1 cellular context compared by ENCODE assay signal in the genomic region with DNA sequence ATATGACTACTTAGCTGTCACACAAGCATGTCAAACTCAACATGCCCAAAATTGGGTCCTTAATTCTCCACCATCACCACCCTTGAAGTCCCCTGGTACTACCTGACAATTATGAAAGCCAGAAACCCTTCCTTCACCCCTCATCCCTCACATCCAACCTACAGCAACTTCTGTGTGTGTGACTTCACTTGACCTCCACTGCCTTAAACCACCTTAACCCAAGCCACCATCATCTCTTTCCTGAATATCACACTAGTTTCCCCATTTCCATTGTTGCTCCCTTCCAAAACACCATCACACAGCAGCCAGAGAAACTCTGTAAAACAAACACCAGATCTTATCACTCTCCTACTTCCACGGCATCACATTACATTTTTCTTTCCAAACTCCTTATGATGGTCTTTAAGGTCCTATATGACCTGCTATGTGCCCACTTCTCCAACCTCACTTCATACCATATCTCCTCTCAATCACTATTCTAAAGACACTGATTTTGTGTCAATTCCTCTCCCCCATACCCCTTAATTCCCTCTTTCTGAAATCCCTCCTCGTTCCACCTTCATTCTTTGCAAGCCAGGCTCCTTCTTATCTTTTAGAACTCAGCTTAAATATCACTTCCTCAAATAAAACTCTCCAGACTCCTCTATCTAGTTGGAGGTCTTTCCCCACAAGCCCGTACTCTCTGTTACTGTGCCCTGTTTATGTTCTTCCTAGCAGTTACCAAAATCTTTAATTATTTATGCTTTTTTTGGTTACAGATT.
TF ChIP-seq lines count a peak whose summit lies in the region.

No MANE protein-coding gene starts in this region.

TF ChIP-seq in HEK293, 187 proteins besides CTCF, POLR2A, EP300 and RAD21 (continued from another document and continues in another):
- TF ChIP-seq YY2 (tag by site-specific recombination; IDR thresholded peaks at IDR 0.05) (peak; percentile 64; the same call in 1 of the 2 replicates), WT1 (tag by site-specific recombination; IDR thresholded peaks at IDR 0.05) (peak; percentile 56), OSR2 (tag by site-specific recombination; IDR thresholded peaks at IDR 0.05) (peak; percentile 93), OVOL3 (tag by site-specific recombination; IDR thresholded peaks at IDR 0.05) (no peak), ZNF843 (tag by site-specific recombination; IDR thresholded peaks at IDR 0.05) (peak; percentile 62; the same call in 1 of the 2 replicates), MEIS1 (CRISPR knock-in tag; IDR thresholded peaks at IDR 0.05; ENCODE audit: borderline replicate concordance) (no peak), TRIM28 (IDR thresholded peaks at IDR 0.05; ENCODE audit: borderline replicate concordance, low read length) (peak; percentile 85), ZNF335 (tag by site-specific recombination; conservative IDR thresholded peaks at IDR 0.05) (peak; percentile 53; the same call in 1 of the 2 replicates), ZBTB21 (tag by site-specific recombination; IDR thresholded peaks at IDR 0.05) (peak; percentile 38; the same call in 1 of the 2 replicates), FEZF1 (tag by site-specific recombination; IDR thresholded peaks at IDR 0.05) (peak; percentile 76), KLF16 (tag by site-specific recombination; IDR thresholded peaks at IDR 0.05) (peak; percentile 29; the same call in 1 of the 2 replicates), PRDM1 (tag by site-specific recombination; IDR thresholded peaks at IDR 0.05) (peak; percentile 49; the same call in 1 of the 2 replicates), ZNF112 (tag by site-specific recombination; IDR thresholded peaks at IDR 0.05) (0 out of 2 replicates have a peak, but pooled peaks have one; percentile 21), KLF8 (tag by site-specific recombination; IDR thresholded peaks at IDR 0.05) (peak; percentile 59; the same call in 1 of the 2 replicates), MZF1 (tag by site-specific recombination; IDR thresholded peaks at IDR 0.05; ENCODE audit: borderline replicate concordance) (peak; percentile 98), HOXC10 (CRISPR knock-in tag; IDR thresholded peaks at IDR 0.05) (no peak), ZNF548 (tag by site-specific recombination; IDR thresholded peaks at IDR 0.05) (0 out of 2 replicates have a peak, but pooled peaks have one; percentile 53), SP7 (tag by site-specific recombination; IDR thresholded peaks at IDR 0.05) (peak; percentile 80), ZSCAN23 (tag by site-specific recombination; IDR thresholded peaks at IDR 0.05) (no peak), EGR2 (tag by site-specific recombination; IDR thresholded peaks at IDR 0.05; ENCODE audit: low read depth) (no peak), ZXDB (tag by site-specific recombination; IDR thresholded peaks at IDR 0.05) (peak; percentile 90), ZSCAN16 (tag by site-specific recombination; IDR thresholded peaks at IDR 0.05) (peak; percentile 72; the same call in 1 of the 2 replicates), ZBTB20 (tag by site-specific recombination; IDR thresholded peaks at IDR 0.05) (0 out of 2 replicates have a peak, but pooled peaks have one; percentile 28), ZBTB17 (tag by site-specific recombination; IDR thresholded peaks at IDR 0.05) (peak; percentile 79), ZNF610 (tag by site-specific recombination; IDR thresholded peaks at IDR 0.05; ENCODE audit: borderline replicate concordance) (peak; percentile 54; the same call in 1 of the 2 replicates)
- TF ChIP-seq, protein P1, sequence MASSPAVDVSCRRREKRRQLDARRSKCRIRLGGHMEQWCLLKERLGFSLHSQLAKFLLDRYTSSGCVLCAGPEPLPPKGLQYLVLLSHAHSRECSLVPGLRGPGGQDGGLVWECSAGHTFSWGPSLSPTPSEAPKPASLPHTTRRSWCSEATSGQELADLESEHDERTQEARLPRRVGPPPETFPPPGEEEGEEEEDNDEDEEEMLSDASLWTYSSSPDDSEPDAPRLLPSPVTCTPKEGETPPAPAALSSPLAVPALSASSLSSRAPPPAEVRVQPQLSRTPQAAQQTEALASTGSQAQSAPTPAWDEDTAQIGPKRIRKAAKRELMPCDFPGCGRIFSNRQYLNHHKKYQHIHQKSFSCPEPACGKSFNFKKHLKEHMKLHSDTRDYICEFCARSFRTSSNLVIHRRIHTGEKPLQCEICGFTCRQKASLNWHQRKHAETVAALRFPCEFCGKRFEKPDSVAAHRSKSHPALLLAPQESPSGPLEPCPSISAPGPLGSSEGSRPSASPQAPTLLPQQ (tag by site-specific recombination; IDR thresholded peaks at IDR 0.05): peak; percentile 50
- TF ChIP-seq, protein P2, sequence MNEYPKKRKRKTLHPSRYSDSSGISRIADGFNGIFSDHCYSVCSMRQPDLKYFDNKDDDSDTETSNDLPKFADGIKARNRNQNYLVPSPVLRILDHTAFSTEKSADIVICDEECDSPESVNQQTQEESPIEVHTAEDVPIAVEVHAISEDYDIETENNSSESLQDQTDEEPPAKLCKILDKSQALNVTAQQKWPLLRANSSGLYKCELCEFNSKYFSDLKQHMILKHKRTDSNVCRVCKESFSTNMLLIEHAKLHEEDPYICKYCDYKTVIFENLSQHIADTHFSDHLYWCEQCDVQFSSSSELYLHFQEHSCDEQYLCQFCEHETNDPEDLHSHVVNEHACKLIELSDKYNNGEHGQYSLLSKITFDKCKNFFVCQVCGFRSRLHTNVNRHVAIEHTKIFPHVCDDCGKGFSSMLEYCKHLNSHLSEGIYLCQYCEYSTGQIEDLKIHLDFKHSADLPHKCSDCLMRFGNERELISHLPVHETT (tag by site-specific recombination; IDR thresholded peaks at IDR 0.05): peak; percentile 57; the same call in 1 of the 2 replicates
- TF ChIP-seq, protein P3, sequence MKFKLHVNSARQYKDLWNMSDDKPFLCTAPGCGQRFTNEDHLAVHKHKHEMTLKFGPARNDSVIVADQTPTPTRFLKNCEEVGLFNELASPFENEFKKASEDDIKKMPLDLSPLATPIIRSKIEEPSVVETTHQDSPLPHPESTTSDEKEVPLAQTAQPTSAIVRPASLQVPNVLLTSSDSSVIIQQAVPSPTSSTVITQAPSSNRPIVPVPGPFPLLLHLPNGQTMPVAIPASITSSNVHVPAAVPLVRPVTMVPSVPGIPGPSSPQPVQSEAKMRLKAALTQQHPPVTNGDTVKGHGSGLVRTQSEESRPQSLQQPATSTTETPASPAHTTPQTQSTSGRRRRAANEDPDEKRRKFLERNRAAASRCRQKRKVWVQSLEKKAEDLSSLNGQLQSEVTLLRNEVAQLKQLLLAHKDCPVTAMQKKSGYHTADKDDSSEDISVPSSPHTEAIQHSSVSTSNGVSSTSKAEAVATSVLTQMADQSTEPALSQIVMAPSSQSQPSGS (tag by site-specific recombination; IDR thresholded peaks at IDR 0.05; ENCODE audit: low read depth): peak; percentile 4; the same call in 1 of the 2 replicates
- TF ChIP-seq, protein P4, sequence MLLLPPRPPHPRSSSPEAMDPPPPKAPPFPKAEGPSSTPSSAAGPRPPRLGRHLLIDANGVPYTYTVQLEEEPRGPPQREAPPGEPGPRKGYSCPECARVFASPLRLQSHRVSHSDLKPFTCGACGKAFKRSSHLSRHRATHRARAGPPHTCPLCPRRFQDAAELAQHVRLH (tag by site-specific recombination; IDR thresholded peaks at IDR 0.05): peak; percentile 82
- TF ChIP-seq, protein P5, sequence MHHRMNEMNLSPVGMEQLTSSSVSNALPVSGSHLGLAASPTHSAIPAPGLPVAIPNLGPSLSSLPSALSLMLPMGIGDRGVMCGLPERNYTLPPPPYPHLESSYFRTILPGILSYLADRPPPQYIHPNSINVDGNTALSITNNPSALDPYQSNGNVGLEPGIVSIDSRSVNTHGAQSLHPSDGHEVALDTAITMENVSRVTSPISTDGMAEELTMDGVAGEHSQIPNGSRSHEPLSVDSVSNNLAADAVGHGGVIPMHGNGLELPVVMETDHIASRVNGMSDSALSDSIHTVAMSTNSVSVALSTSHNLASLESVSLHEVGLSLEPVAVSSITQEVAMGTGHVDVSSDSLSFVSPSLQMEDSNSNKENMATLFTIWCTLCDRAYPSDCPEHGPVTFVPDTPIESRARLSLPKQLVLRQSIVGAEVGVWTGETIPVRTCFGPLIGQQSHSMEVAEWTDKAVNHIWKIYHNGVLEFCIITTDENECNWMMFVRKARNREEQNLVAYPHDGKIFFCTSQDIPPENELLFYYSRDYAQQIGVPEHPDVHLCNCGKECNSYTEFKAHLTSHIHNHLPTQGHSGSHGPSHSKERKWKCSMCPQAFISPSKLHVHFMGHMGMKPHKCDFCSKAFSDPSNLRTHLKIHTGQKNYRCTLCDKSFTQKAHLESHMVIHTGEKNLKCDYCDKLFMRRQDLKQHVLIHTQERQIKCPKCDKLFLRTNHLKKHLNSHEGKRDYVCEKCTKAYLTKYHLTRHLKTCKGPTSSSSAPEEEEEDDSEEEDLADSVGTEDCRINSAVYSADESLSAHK (tag by site-specific recombination; IDR thresholded peaks at IDR 0.05): peak; percentile 53; the same call in 1 of the 2 replicates
- TF ChIP-seq, protein P6, sequence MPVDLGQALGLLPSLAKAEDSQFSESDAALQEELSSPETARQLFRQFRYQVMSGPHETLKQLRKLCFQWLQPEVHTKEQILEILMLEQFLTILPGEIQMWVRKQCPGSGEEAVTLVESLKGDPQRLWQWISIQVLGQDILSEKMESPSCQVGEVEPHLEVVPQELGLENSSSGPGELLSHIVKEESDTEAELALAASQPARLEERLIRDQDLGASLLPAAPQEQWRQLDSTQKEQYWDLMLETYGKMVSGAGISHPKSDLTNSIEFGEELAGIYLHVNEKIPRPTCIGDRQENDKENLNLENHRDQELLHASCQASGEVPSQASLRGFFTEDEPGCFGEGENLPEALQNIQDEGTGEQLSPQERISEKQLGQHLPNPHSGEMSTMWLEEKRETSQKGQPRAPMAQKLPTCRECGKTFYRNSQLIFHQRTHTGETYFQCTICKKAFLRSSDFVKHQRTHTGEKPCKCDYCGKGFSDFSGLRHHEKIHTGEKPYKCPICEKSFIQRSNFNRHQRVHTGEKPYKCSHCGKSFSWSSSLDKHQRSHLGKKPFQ (tag by site-specific recombination; IDR thresholded peaks at IDR 0.05): peak; percentile 17; the same call in 1 of the 2 replicates
- TF ChIP-seq, protein P7, sequence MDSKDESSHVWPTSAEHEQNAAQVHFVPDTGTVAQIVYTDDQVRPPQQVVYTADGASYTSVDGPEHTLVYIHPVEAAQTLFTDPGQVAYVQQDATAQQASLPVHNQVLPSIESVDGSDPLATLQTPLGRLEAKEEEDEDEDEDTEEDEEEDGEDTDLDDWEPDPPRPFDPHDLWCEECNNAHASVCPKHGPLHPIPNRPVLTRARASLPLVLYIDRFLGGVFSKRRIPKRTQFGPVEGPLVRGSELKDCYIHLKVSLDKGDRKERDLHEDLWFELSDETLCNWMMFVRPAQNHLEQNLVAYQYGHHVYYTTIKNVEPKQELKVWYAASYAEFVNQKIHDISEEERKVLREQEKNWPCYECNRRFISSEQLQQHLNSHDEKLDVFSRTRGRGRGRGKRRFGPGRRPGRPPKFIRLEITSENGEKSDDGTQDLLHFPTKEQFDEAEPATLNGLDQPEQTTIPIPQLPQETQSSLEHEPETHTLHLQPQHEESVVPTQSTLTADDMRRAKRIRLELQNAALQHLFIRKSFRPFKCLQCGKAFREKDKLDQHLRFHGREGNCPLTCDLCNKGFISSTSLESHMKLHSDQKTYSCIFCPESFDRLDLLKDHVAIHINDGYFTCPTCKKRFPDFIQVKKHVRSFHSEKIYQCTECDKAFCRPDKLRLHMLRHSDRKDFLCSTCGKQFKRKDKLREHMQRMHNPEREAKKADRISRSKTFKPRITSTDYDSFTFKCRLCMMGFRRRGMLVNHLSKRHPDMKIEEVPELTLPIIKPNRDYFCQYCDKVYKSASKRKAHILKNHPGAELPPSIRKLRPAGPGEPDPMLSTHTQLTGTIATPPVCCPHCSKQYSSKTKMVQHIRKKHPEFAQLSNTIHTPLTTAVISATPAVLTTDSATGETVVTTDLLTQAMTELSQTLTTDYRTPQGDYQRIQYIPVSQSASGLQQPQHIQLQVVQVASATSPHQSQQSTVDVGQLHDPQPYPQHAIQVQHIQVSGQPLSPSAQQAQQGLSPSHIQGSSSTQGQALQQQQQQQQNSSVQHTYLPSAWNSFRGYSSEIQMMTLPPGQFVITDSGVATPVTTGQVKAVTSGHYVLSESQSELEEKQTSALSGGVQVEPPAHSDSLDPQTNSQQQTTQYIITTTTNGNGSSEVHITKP (tag by site-specific recombination; IDR thresholded peaks at IDR 0.05): peak; percentile 75
- TF ChIP-seq, protein P8, sequence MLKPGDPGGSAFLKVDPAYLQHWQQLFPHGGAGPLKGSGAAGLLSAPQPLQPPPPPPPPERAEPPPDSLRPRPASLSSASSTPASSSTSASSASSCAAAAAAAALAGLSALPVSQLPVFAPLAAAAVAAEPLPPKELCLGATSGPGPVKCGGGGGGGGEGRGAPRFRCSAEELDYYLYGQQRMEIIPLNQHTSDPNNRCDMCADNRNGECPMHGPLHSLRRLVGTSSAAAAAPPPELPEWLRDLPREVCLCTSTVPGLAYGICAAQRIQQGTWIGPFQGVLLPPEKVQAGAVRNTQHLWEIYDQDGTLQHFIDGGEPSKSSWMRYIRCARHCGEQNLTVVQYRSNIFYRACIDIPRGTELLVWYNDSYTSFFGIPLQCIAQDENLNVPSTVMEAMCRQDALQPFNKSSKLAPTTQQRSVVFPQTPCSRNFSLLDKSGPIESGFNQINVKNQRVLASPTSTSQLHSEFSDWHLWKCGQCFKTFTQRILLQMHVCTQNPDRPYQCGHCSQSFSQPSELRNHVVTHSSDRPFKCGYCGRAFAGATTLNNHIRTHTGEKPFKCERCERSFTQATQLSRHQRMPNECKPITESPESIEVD (tag by site-specific recombination; IDR thresholded peaks at IDR 0.05): peak; percentile 65; the same call in 1 of the 2 replicates
- TF ChIP-seq, protein P9, sequence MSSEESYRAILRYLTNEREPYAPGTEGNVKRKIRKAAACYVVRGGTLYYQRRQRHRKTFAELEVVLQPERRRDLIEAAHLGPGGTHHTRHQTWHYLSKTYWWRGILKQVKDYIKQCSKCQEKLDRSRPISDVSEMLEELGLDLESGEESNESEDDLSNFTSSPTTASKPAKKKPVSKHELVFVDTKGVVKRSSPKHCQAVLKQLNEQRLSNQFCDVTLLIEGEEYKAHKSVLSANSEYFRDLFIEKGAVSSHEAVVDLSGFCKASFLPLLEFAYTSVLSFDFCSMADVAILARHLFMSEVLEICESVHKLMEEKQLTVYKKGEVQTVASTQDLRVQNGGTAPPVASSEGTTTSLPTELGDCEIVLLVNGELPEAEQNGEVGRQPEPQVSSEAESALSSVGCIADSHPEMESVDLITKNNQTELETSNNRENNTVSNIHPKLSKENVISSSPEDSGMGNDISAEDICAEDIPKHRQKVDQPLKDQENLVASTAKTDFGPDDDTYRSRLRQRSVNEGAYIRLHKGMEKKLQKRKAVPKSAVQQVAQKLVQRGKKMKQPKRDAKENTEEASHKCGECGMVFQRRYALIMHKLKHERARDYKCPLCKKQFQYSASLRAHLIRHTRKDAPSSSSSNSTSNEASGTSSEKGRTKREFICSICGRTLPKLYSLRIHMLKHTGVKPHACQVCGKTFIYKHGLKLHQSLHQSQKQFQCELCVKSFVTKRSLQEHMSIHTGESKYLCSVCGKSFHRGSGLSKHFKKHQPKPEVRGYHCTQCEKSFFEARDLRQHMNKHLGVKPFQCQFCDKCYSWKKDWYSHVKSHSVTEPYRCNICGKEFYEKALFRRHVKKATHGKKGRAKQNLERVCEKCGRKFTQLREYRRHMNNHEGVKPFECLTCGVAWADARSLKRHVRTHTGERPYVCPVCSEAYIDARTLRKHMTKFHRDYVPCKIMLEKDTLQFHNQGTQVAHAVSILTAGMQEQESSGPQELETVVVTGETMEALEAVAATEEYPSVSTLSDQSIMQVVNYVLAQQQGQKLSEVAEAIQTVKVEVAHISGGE (tag by site-specific recombination; conservative IDR thresholded peaks at IDR 0.05; ENCODE audit: low read depth): no peak
